Comparison of ENCODE assay signal across 1 cellular context in genomic region chr2:223870840-223871618, GRCh38.
TF ChIP-seq lines count a peak whose summit lies in the region.

No MANE protein-coding gene starts in this region.

TF ChIP-seq in GM23338, 12 proteins besides CTCF, POLR2A, EP300 and RAD21 (continued from another document):
- TF ChIP-seq ZNF462 (CRISPR knock-in tag; IDR thresholded peaks at IDR 0.05) (no peak), ZNF114 (CRISPR knock-in tag; IDR thresholded peaks at IDR 0.05) (no peak), EZH2 (IDR thresholded peaks at IDR 0.05; ENCODE audit: low read depth, unreplicated experiment) (no peak), EZH2phosphoT487 (IDR thresholded peaks at IDR 0.05; ENCODE audit: unreplicated experiment) (no peak), REST (IDR thresholded peaks at IDR 0.05; ENCODE audit: unreplicated experiment) (no peak), CREB1 (CRISPR knock-in tag; IDR thresholded peaks at IDR 0.05; ENCODE audit: low read depth) (no peak), JUNB (IDR thresholded peaks at IDR 0.05; ENCODE audit: unreplicated experiment) (no peak), ZNF331 (CRISPR knock-in tag; IDR thresholded peaks at IDR 0.05; ENCODE audit: low read depth) (no peak)
